In genomic region chr17:65504141-65504540, GRCh38 we compare ENCODE assay signal across 1 cellular context.
TF ChIP-seq lines count a peak whose summit lies in the region.

No MANE protein-coding gene starts in this region.

TF ChIP-seq in GM23338, 12 proteins besides CTCF, POLR2A, EP300 and RAD21 (continued from another document):
- TF ChIP-seq, protein P1, sequence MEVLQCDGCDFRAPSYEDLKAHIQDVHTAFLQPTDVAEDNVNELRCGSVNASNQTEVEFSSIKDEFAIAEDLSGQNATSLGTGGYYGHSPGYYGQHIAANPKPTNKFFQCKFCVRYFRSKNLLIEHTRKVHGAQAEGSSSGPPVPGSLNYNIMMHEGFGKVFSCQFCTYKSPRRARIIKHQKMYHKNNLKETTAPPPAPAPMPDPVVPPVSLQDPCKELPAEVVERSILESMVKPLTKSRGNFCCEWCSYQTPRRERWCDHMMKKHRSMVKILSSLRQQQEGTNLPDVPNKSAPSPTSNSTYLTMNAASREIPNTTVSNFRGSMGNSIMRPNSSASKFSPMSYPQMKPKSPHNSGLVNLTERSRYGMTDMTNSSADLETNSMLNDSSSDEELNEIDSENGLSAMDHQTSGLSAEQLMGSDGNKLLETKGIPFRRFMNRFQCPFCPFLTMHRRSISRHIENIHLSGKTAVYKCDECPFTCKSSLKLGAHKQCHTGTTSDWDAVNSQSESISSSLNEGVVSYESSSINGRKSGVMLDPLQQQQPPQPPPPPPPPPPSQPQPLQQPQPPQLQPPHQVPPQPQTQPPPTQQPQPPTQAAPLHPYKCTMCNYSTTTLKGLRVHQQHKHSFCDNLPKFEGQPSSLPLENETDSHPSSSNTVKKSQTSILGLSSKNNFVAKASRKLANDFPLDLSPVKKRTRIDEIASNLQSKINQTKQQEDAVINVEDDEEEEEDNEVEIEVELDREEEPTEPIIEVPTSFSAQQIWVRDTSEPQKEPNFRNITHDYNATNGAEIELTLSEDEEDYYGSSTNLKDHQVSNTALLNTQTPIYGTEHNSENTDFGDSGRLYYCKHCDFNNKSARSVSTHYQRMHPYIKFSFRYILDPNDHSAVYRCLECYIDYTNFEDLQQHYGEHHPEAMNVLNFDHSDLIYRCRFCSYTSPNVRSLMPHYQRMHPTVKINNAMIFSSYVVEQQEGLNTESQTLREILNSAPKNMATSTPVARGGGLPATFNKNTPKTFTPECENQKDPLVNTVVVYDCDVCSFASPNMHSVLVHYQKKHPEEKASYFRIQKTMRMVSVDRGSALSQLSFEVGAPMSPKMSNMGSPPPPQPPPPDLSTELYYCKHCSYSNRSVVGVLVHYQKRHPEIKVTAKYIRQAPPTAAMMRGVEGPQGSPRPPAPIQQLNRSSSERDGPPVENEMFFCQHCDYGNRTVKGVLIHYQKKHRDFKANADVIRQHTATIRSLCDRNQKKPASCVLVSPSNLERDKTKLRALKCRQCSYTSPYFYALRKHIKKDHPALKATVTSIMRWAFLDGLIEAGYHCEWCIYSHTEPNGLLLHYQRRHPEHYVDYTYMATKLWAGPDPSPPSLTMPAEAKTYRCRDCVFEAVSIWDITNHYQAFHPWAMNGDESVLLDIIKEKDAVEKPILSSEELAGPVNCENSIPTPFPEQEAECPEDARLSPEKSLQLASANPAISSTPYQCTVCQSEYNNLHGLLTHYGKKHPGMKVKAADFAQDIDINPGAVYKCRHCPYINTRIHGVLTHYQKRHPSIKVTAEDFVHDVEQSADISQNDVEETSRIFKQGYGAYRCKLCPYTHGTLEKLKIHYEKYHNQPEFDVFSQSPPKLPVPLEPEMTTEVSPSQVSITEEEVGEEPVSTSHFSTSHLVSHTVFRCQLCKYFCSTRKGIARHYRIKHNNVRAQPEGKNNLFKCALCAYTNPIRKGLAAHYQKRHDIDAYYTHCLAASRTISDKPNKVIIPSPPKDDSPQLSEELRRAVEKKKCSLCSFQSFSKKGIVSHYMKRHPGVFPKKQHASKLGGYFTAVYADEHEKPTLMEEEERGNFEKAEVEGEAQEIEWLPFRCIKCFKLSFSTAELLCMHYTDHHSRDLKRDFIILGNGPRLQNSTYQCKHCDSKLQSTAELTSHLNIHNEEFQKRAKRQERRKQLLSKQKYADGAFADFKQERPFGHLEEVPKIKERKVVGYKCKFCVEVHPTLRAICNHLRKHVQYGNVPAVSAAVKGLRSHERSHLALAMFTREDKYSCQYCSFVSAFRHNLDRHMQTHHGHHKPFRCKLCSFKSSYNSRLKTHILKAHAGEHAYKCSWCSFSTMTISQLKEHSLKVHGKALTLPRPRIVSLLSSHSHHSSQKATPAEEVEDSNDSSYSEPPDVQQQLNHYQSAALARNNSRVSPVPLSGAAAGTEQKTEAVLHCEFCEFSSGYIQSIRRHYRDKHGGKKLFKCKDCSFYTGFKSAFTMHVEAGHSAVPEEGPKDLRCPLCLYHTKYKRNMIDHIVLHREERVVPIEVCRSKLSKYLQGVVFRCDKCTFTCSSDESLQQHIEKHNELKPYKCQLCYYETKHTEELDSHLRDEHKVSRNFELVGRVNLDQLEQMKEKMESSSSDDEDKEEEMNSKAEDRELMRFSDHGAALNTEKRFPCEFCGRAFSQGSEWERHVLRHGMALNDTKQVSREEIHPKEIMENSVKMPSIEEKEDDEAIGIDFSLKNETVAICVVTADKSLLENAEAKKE (CRISPR knock-in tag; IDR thresholded peaks at IDR 0.05): no peak
